ENCODE assay signal across 1 cellular context in the genomic region with DNA sequence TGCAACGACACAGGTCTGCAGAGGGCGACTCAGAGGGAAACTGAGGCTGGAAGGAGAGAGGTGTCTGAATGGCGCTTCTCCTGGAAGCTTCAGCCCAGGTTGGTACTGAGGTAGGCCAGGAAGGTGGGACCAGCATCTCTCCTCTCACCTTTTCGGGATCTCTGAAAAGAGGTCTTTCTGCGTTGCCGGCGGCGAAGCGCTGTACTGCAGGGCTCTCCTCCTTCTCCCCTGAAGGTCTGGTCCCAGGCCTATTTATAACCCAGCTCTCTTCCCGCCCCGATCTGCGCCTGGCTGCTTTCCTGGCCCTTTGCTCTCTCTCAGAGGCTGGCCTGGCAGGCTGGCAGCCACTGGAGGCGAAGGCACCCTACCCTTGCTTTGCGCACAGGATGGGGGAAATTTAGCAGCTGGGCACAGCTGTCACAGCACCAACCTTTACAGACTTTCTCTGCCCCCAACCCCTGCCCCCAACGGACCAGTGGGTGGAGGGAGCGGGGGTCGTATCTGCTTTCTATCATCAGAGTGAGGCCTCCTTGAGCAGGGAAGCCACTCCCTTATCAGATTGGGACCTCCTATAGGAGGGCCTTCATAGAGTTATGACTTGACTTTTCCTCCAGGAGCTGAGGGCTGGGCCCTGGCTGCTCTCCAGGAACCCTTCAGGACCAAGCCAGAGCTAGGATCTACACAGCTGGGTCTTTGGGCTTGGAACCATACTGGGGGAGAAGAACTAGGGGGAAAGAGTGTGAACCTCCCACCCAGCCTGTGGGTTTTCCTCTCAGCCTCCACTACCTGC.
TF ChIP-seq lines count a peak whose summit lies in the region.

No MANE protein-coding gene starts in this region.

TF ChIP-seq in WTC11, 78 proteins besides CTCF, POLR2A, EP300 and RAD21 (continued from another document):
- TF ChIP-seq, protein P1, sequence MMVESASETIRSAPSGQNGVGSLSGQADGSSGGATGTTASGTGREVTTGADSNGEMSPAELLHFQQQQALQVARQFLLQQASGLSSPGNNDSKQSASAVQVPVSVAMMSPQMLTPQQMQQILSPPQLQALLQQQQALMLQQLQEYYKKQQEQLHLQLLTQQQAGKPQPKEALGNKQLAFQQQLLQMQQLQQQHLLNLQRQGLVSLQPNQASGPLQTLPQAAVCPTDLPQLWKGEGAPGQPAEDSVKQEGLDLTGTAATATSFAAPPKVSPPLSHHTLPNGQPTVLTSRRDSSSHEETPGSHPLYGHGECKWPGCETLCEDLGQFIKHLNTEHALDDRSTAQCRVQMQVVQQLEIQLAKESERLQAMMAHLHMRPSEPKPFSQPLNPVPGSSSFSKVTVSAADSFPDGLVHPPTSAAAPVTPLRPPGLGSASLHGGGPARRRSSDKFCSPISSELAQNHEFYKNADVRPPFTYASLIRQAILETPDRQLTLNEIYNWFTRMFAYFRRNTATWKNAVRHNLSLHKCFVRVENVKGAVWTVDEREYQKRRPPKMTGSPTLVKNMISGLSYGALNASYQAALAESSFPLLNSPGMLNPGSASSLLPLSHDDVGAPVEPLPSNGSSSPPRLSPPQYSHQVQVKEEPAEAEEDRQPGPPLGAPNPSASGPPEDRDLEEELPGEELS (CRISPR knock-in tag; IDR thresholded peaks at IDR 0.05), result no peak
- 0 out of 2 replicates have a peak, but pooled peaks have one; percentile 31 for TF ChIP-seq ZNF232 (CRISPR knock-in tag; IDR thresholded peaks at IDR 0.05)
- no peak for TF ChIP-seq NR1H2 (CRISPR knock-in tag; IDR thresholded peaks at IDR 0.05)
- TF ChIP-seq MYBL2 (CRISPR knock-in tag; IDR thresholded peaks at IDR 0.05), result 0 out of 2 replicates have a peak, but pooled peaks have one; percentile 26
- TF ChIP-seq, protein P2, sequence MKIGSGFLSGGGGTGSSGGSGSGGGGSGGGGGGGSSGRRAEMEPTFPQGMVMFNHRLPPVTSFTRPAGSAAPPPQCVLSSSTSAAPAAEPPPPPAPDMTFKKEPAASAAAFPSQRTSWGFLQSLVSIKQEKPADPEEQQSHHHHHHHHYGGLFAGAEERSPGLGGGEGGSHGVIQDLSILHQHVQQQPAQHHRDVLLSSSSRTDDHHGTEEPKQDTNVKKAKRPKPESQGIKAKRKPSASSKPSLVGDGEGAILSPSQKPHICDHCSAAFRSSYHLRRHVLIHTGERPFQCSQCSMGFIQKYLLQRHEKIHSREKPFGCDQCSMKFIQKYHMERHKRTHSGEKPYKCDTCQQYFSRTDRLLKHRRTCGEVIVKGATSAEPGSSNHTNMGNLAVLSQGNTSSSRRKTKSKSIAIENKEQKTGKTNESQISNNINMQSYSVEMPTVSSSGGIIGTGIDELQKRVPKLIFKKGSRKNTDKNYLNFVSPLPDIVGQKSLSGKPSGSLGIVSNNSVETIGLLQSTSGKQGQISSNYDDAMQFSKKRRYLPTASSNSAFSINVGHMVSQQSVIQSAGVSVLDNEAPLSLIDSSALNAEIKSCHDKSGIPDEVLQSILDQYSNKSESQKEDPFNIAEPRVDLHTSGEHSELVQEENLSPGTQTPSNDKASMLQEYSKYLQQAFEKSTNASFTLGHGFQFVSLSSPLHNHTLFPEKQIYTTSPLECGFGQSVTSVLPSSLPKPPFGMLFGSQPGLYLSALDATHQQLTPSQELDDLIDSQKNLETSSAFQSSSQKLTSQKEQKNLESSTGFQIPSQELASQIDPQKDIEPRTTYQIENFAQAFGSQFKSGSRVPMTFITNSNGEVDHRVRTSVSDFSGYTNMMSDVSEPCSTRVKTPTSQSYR (CRISPR knock-in tag; IDR thresholded peaks at IDR 0.05), result no peak
- TF ChIP-seq, protein P3, sequence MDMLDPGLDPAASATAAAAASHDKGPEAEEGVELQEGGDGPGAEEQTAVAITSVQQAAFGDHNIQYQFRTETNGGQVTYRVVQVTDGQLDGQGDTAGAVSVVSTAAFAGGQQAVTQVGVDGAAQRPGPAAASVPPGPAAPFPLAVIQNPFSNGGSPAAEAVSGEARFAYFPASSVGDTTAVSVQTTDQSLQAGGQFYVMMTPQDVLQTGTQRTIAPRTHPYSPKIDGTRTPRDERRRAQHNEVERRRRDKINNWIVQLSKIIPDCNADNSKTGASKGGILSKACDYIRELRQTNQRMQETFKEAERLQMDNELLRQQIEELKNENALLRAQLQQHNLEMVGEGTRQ (CRISPR knock-in tag; IDR thresholded peaks at IDR 0.05), result no peak
- no peak for TF ChIP-seq CREB1 (CRISPR knock-in tag; IDR thresholded peaks at IDR 0.05)
- TF ChIP-seq TEAD4 (CRISPR knock-in tag; IDR thresholded peaks at IDR 0.05), result no peak
- TF ChIP-seq NR3C1 (CRISPR knock-in tag; conservative IDR thresholded peaks at IDR 0.05; ENCODE audit: low read depth), result no peak
- TF ChIP-seq GRHL2 (CRISPR knock-in tag; IDR thresholded peaks at IDR 0.05; ENCODE audit: insufficient replicate concordance, severe bottlenecking), result no peak
- TF ChIP-seq NR2C2 (CRISPR knock-in tag; IDR thresholded peaks at IDR 0.05), result no peak
- TF ChIP-seq, protein P4, sequence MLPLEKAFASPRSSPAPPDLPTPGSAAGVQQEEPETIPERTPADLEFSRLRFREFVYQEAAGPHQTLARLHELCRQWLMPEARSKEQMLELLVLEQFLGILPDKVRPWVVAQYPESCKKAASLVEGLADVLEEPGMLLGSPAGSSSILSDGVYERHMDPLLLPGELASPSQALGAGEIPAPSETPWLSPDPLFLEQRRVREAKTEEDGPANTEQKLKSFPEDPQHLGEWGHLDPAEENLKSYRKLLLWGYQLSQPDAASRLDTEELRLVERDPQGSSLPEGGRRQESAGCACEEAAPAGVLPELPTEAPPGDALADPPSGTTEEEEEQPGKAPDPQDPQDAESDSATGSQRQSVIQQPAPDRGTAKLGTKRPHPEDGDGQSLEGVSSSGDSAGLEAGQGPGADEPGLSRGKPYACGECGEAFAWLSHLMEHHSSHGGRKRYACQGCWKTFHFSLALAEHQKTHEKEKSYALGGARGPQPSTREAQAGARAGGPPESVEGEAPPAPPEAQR (CRISPR knock-in tag; IDR thresholded peaks at IDR 0.05), result no peak
- TF ChIP-seq, protein P5, sequence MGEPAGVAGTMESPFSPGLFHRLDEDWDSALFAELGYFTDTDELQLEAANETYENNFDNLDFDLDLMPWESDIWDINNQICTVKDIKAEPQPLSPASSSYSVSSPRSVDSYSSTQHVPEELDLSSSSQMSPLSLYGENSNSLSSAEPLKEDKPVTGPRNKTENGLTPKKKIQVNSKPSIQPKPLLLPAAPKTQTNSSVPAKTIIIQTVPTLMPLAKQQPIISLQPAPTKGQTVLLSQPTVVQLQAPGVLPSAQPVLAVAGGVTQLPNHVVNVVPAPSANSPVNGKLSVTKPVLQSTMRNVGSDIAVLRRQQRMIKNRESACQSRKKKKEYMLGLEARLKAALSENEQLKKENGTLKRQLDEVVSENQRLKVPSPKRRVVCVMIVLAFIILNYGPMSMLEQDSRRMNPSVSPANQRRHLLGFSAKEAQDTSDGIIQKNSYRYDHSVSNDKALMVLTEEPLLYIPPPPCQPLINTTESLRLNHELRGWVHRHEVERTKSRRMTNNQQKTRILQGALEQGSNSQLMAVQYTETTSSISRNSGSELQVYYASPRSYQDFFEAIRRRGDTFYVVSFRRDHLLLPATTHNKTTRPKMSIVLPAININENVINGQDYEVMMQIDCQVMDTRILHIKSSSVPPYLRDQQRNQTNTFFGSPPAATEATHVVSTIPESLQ (CRISPR knock-in tag; IDR thresholded peaks at IDR 0.05), result no peak
- TF ChIP-seq ZNF671 (CRISPR knock-in tag; IDR thresholded peaks at IDR 0.05), result no peak
- no peak for TF ChIP-seq OVOL2 (CRISPR knock-in tag; IDR thresholded peaks at IDR 0.05; ENCODE audit: borderline replicate concordance)
- TF ChIP-seq, protein P6, sequence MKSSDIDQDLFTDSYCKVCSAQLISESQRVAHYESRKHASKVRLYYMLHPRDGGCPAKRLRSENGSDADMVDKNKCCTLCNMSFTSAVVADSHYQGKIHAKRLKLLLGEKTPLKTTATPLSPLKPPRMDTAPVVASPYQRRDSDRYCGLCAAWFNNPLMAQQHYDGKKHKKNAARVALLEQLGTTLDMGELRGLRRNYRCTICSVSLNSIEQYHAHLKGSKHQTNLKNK (CRISPR knock-in tag; IDR thresholded peaks at IDR 0.05), result no peak
- 0 out of 2 replicates have a peak, but pooled peaks have one; percentile 2 for TF ChIP-seq ETV6 (CRISPR knock-in tag; IDR thresholded peaks at IDR 0.05)
- TF ChIP-seq NFYB (CRISPR knock-in tag; conservative IDR thresholded peaks at IDR 0.05; ENCODE audit: low read depth), result no peak
